ENCODE assay signal across 22 cellular contexts in genomic region chr2:63678085-63678484, GRCh38.
"Had no signal": no experiment of that assay in that cellular context is flagged by ENCODE, and none has a peak within 500 bp of the region (broad histone marks: within the 10 kb centered on the region; RNA-seq: fewer than 3 reads in every experiment).

No MANE protein-coding gene starts in this region.

- H3K4me3 Mint-ChIP-seq: mesothelial cell of epicardium had no signal

- FAIRE-seq: colon, endothelial cell of umbilical vein, frontal cortex, islet of Langerhans, keratinocyte had no signal

- DNase-seq: dermis blood vessel endothelial cell; dorsolateral prefrontal cortex; effector CD4-positive, alpha-beta T cell; effector memory CD4-positive, alpha-beta T cell; foreskin keratinocyte; heart left ventricle; hippocampal formation; left cardiac atrium; left lung; left ventricle myocardium superior; lower lobe of right lung; mesenchymal stem cell; mucosa of descending colon had no signal

- H3K27ac ChIP-seq: coronary artery, dorsolateral prefrontal cortex, esophagus muscularis mucosa, foreskin keratinocyte, gastroesophageal sphincter, heart left ventricle, left lung, lower lobe of right lung had no signal

- H3K9me3 ChIP-seq: esophagus muscularis mucosa, gastroesophageal sphincter, heart left ventricle, left lung, lower lobe of right lung, mucosa of descending colon had no signal

- H3K4me3 ChIP-seq: coronary artery, dorsolateral prefrontal cortex, esophagus muscularis mucosa, gastroesophageal sphincter, heart left ventricle, left lung, lower lobe of right lung, mucosa of descending colon had no signal

- H3K4me1 ChIP-seq: esophagus muscularis mucosa, left lung, lower lobe of right lung had no signal

- H3K27me3 ChIP-seq: esophagus muscularis mucosa, foreskin keratinocyte, gastroesophageal sphincter, heart left ventricle, left lung had no signal

- H3K36me3 ChIP-seq: esophagus muscularis mucosa, gastroesophageal sphincter, heart left ventricle, left lung, lower lobe of right lung had no signal

- H3K4me1 Mint-ChIP-seq: mesothelial cell of epicardium had no signal

- H3K36me3 Mint-ChIP-seq: mesothelial cell of epicardium had no signal

- H3K27ac Mint-ChIP-seq: mesothelial cell of epicardium had no signal

- ATAC-seq: foreskin keratinocyte, gastroesophageal sphincter, heart left ventricle, left cardiac atrium, left lung, left ventricle myocardium superior, lower lobe of right lung, mucosa of descending colon had no signal
